In the genomic region with DNA sequence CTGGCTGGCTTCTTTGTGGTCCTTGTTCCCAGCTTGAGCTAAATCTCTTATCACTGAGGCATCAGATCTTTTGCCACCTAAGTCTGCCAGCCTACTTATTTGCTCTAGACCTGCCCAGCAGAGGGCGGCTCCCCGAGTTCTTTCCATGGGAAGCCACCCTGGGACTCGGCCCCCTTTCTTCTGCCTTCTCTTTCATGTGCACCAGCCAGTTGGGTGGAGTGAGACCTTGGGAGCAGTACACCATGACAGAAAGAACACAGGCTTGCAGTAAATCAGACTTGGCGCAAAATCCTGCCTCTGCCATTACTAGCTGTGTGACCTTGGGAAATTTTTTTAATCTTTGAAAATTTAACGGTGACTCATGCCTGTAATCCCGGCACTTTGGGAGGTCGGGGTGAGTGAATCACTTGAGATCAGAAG, we compare ENCODE assay signal across 8 cellular contexts. TPM values are rescaled to one million over a fixed set of nuclear protein-coding genes. Genes with fewer than 3 reads are reported as not detected.
A peak's percentile ranks its signal among the peaks of the same experiment; 100 is the strongest.
DNase-seq lines count a peak whose midpoint lies in the region; ATAC-seq and TF ChIP-seq lines count a peak whose summit lies in the region.

No MANE protein-coding gene starts in this region.

- peaks cover 15% of the 10 kb centered on the region for H3K4me1 Mint-ChIP-seq in activated T-cell treated with anti-CD3 and anti-CD28 coated beads, Interleukin-2, amount 50 U/mL, for 24 hours (ENCODE audit: low read depth)
- no peaks in the 10 kb centered on the region for H3K4me1 Mint-ChIP-seq in neural progenitor cell

- H4K20me1 ChIP-seq in neural progenitor cell (ENCODE audit: low read depth), result no peaks in the 10 kb centered on the region

- no peaks in the 10 kb centered on the region for H3K27me3 Mint-ChIP-seq in activated T-cell treated with anti-CD3 and anti-CD28 coated beads, Interleukin-2, amount 50 U/mL, for 24 hours
- H3K27me3 Mint-ChIP-seq in neural progenitor cell (ENCODE audit: insufficient read depth, low read depth), result peaks cover 2% of the 10 kb centered on the region

- H3K4me1 ChIP-seq in neural progenitor cell, result no peaks in the 10 kb centered on the region

- no peaks in the 10 kb centered on the region for H3K9me3 Mint-ChIP-seq in activated T-cell treated with anti-CD3 and anti-CD28 coated beads, Interleukin-2, amount 50 U/mL, for 24 hours
- H3K9me3 Mint-ChIP-seq in neural progenitor cell, result no peaks in the 10 kb centered on the region

- H3K4me2 ChIP-seq in neural progenitor cell, result no peak overlapping the region

- H3K9me3 ChIP-seq in neural progenitor cell (ENCODE audit: low read depth), result no peaks in the 10 kb centered on the region

- ATAC-seq in GM21390 (IDR thresholded peaks at IDR 0.05; ENCODE audit: unreplicated experiment) (no peak), HG03280 (IDR thresholded peaks at IDR 0.05; ENCODE audit: unreplicated experiment) (no peak)

- H3K79me2 ChIP-seq in neural progenitor cell (ENCODE audit: low read depth), result no peaks in the 10 kb centered on the region

- H3K36me3 ChIP-seq in brain microvascular endothelial cell (replicated peaks) (no peaks in the 10 kb centered on the region), neural progenitor cell (no peaks in the 10 kb centered on the region)

- H3K4me3 ChIP-seq in brain microvascular endothelial cell (ENCODE audit: low read depth, low read length) (no peak overlapping the region), neural progenitor cell (no peak overlapping the region)

- TF ChIP-seq CTCF in brain microvascular endothelial cell (IDR thresholded peaks at IDR 0.05; ENCODE audit: low read depth, low read length, missing control alignments) (peak; percentile 65), neural progenitor cell (IDR thresholded peaks at IDR 0.05) (peak; percentile 44)

- H3F3A ChIP-seq in neural progenitor cell (ENCODE audit: low read depth), result no peaks in the 10 kb centered on the region

- in situ Hi-C loops in brain microvascular endothelial cell (cut with HindIII; ENCODE audit: low pct_ligation_motif_present, low sequenced_read_pairs), result no loop called here

- no peak overlapping the region for H3K27ac Mint-ChIP-seq in activated T-cell treated with anti-CD3 and anti-CD28 coated beads, Interleukin-2, amount 50 U/mL, for 24 hours
- H3K27ac Mint-ChIP-seq in neural progenitor cell, result no peak overlapping the region

- H3K27ac ChIP-seq in brain microvascular endothelial cell (no peak overlapping the region), neural progenitor cell (no peak overlapping the region)

- H3K36me3 Mint-ChIP-seq in activated T-cell treated with anti-CD3 and anti-CD28 coated beads, Interleukin-2, amount 50 U/mL, for 24 hours (ENCODE audit: low read depth), result no peaks in the 10 kb centered on the region
- no peaks in the 10 kb centered on the region for H3K36me3 Mint-ChIP-seq in neural progenitor cell

- no peak overlapping the region for H2AFZ ChIP-seq in neural progenitor cell (replicated peaks)

- H3K9ac ChIP-seq in neural progenitor cell, result no peak overlapping the region

- no peak overlapping the region for H3K4me3 Mint-ChIP-seq in activated T-cell treated with anti-CD3 and anti-CD28 coated beads, Interleukin-2, amount 50 U/mL, for 24 hours
- H3K4me3 Mint-ChIP-seq in neural progenitor cell, result no peak overlapping the region

- DNase-seq in activated T-cell treated with anti-CD3 and anti-CD28 coated beads for 48 hours (ENCODE audit: low read depth) (peak; percentile 35), NCI-H226 (peak; percentile 57), brain microvascular endothelial cell (peak; percentile 33), neural progenitor cell (ENCODE audit: low spot score) (peak; percentile 51), NCI-H2081 treated with DMSO at 0.1 percent for 48 hours (lab: John Stamatoyannopoulos, UW) (no peak)
- no peak for DNase-seq in activated T-cell treated with anti-CD3 and anti-CD28 coated beads, Interleukin-2, amount 50 U/mL, for 24 hours

- H3K27me3 ChIP-seq in brain microvascular endothelial cell (replicated peaks) (no peaks in the 10 kb centered on the region), neural progenitor cell (no peaks in the 10 kb centered on the region)

RNA-seq across cellular contexts. Expression of a gene that starts 7.4 kb away (rescaled TPM):
- 19.0 and 24.3 TPM in 2 replicates for total RNA-seq in neural progenitor cell (ENCODE audit: low replicate concordance)

RNA-seq across cellular contexts. Expression of a gene that starts 24.1 kb away (rescaled TPM):
- total RNA-seq in neural progenitor cell (ENCODE audit: low replicate concordance), result 48.4 and 51.6 TPM in 2 replicates

RNA-seq across cellular contexts. Expression of a gene that starts 44.9 kb away (rescaled TPM):
- total RNA-seq in neural progenitor cell (ENCODE audit: low replicate concordance), result 1.6 TPM in 2 replicates

Comparison
In these comparisons a context has a peak if more than half of its experiments do, and no peak if none do; other contexts are left out.
1. DNase-seq: peak in activated T-cell treated with anti-CD3 and anti-CD28 coated beads for 48 hours (single experiment), NCI-H226 (single experiment), brain microvascular endothelial cell (single experiment) and neural progenitor cell (single experiment); none in activated T-cell treated with anti-CD3 and anti-CD28 coated beads, Interleukin-2, amount 50 U/mL, for 24 hours (single experiment) and NCI-H2081 treated with DMSO at 0.1 percent for 48 hours (single experiment).